In the genomic region with DNA sequence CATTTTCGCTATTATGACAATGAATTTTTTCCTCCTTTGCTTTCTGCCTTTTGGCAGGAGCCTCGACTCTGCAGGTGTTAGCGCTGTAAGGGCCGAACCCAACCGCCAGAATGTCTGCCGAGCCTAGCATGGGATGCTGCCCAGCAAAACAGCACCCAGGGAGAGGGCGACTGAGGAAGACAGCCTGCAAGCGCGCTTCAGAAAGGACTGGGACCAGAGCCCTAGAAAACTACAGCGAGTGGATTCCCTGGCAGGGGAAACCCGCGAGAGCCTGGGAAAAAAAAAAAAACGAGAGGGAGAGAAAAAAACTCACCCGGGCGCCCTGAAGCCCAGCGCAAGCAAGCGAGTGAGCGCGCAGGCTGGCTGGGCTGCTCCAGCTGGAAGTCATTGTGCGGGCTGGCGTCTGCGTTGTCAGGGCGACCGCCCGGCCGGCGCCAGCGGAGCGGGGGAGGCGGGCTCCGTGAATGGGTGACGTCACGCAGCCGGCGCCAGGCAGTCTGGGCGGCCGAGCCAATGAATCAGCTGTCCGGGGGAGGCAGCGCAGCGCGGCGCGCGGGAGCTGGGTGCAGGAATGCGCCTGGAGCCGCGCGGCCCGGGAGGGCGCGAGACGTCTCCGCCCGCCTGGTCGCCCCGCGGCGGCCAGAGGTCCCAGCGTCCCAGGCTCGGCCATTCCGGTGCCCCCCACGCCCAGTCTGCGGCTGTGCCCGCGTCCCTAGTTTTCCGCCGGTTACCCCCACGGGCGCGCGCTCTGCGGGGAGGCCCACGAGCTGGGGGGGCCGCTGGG, we compare ENCODE assay signal across 8 cellular contexts. TPM values are rescaled to one million over a fixed set of nuclear protein-coding genes. Genes with fewer than 3 reads are reported as not detected.
DNase-seq lines count a peak whose midpoint lies in the region; ATAC-seq, FAIRE-seq and TF ChIP-seq lines count a peak whose summit lies in the region.

No MANE protein-coding gene starts in this region.

- ATAC-seq in GM19035 (IDR thresholded peaks at IDR 0.05; ENCODE audit: unreplicated experiment) (peak; percentile 83), HG03196 (IDR thresholded peaks at IDR 0.05; ENCODE audit: unreplicated experiment) (peak; percentile 94)

- BruUV-seq in endothelial cell of umbilical vein (replicated peaks; lab: Mats Ljungman, UMichigan): no TSS peak

- TF ChIP-seq CTCF in AG10803 (conservative IDR thresholded peaks at IDR 0.05; ENCODE audit: low read length) (no peak), endothelial cell of umbilical vein (IDR thresholded peaks at IDR 0.05; ENCODE audit: extremely low read depth in 1 of 2, insufficient read depth in 1 of 2, low read depth in 1 of 2, low read length in 2 of 2) (no peak)

- H3K36me3 ChIP-seq in endothelial cell of umbilical vein (ENCODE audit: control insufficient read depth in 2 of 2, extremely low read depth in 1 of 2, insufficient read depth in 2 of 2, low read length in 2 of 2): no peaks in the 10 kb centered on the region

- no peak overlapping the region for H3K27ac Mint-ChIP-seq in activated CD4-positive, alpha-beta memory T cell treated with anti-CD3 and anti-CD28 coated beads, Interleukin-2, amount 10 ng/mL, durations not matched to agents 7 days and 5 days

- peak; percentile 98 for FAIRE-seq in endothelial cell of umbilical vein (lab: Jason Lieb, UNC)

- H3K4me3 Mint-ChIP-seq in activated CD4-positive, alpha-beta memory T cell treated with anti-CD3 and anti-CD28 coated beads, Interleukin-2, amount 10 ng/mL, durations not matched to agents 7 days and 5 days: peak overlapping the region; percentile 33

- no peak for TF ChIP-seq POLR2A in endothelial cell of umbilical vein (IDR thresholded peaks at IDR 0.05; ENCODE audit: low read depth, low read length)

- peak overlapping the region; percentile 53 for H3K27ac ChIP-seq in endothelial cell of umbilical vein (ENCODE audit: insufficient read depth, low read depth, low read length)

- H3K4me1 Mint-ChIP-seq in activated CD4-positive, alpha-beta memory T cell treated with anti-CD3 and anti-CD28 coated beads, Interleukin-2, amount 10 ng/mL, durations not matched to agents 7 days and 5 days: peaks cover 10% of the 10 kb centered on the region

- intact Hi-C loops in endothelial cell of umbilical vein (cut with micrococcal nuclease): loop anchor here (2.0 to 5.0 kb wide), 2 partner anchors 32 to 408 kb away; a partner anchor contains a TSS

- peak overlapping the region; percentile 68 for H3K9ac ChIP-seq in endothelial cell of umbilical vein (replicated peaks; ENCODE audit: extremely low read depth, insufficient read depth, low read length)

- H3K27me3 ChIP-seq in endothelial cell of umbilical vein (ENCODE audit: control insufficient read depth in 2 of 2, insufficient read depth in 2 of 2, low read length in 2 of 2): peaks cover 0 to 5% of the 10 kb centered on the region in 2 experiments

- H3K36me3 Mint-ChIP-seq in activated CD4-positive, alpha-beta memory T cell treated with anti-CD3 and anti-CD28 coated beads, Interleukin-2, amount 10 ng/mL, durations not matched to agents 7 days and 5 days (ENCODE audit: low read depth): no peaks in the 10 kb centered on the region

- no peaks in the 10 kb centered on the region for H3K79me2 ChIP-seq in endothelial cell of umbilical vein (ENCODE audit: control insufficient read depth, insufficient read depth, low read length)

- peak overlapping the region; percentile 83 for H3K4me2 ChIP-seq in endothelial cell of umbilical vein (ENCODE audit: insufficient read depth, low read length)

- no peaks in the 10 kb centered on the region for H3K9me3 ChIP-seq in endothelial cell of umbilical vein (replicated peaks; ENCODE audit: control insufficient read depth, insufficient read depth, low read length)

- H4K20me1 ChIP-seq in endothelial cell of umbilical vein (replicated peaks; ENCODE audit: control insufficient read depth, extremely low read depth, insufficient read depth, low read length): no peaks in the 10 kb centered on the region

- POLR2A ChIA-PET in activated CD4-positive, alpha-beta memory T cell treated with anti-CD3 and anti-CD28 coated beads, Interleukin-2, amount 10 ng/mL, durations not matched to agents 7 days and 5 days (lab: Charles Lee): no interaction called here
- POLR2A ChIA-PET in endothelial cell of umbilical vein (lab: Charles Lee): no interaction called here

- H2AFZ ChIP-seq in endothelial cell of umbilical vein (ENCODE audit: low read depth, low read length): peak overlapping the region; percentile 59

- H3K9me3 Mint-ChIP-seq in activated CD4-positive, alpha-beta memory T cell treated with anti-CD3 and anti-CD28 coated beads, Interleukin-2, amount 10 ng/mL, durations not matched to agents 7 days and 5 days: no peaks in the 10 kb centered on the region

- peak; percentile 96 for DNase-seq in AG10803 (ENCODE audit: low read depth)
- DNase-seq in NCI-H226: peak; percentile 94
- DNase-seq in activated CD4-positive, alpha-beta memory T cell treated with anti-CD3 and anti-CD28 coated beads, Interleukin-2, amount 10 ng/mL, durations not matched to agents 7 days and 5 days: peak; percentile 67
- DNase-seq in endothelial cell of umbilical vein (ENCODE audit: low read depth, low spot score): peak; percentile 96
- DNase-seq in medulla oblongata (ENCODE audit: extremely low spot score): peak; percentile 95
- DNase-seq in stimulated activated CD4-positive, alpha-beta T cell treated with anti-CD3 and anti-CD28 coated beads, TNF-alpha, amount 100 ng/mL, for 48 hours (ENCODE audit: low read depth in 3 of 3): peak; percentile 45 to 71 (median 66)

- H3K9me1 ChIP-seq in endothelial cell of umbilical vein (replicated peaks; ENCODE audit: control insufficient read depth, extremely low read depth, insufficient read depth, low read length): no peaks in the 10 kb centered on the region

- H3K4me3 ChIP-seq in AG10803 (ENCODE audit: low read length) (peak overlapping the region; percentile 84), endothelial cell of umbilical vein (replicated peaks in 1 of 3; ENCODE audit: insufficient read depth in 1 of 3, low read depth in 1 of 3, low read length in 3 of 3) (peak overlapping the region; percentile 6 to 61 (median 44))

- dilution Hi-C loops in endothelial cell of umbilical vein (cut with MboI; ENCODE audit: extremely low pct_ligation_motif_present, low sequenced_read_pairs): no loop called here

- H3K4me1 ChIP-seq in endothelial cell of umbilical vein (ENCODE audit: control insufficient read depth, extremely low read depth, insufficient read depth, low read length): peaks cover 6% of the 10 kb centered on the region

- CTCF ChIA-PET in activated CD4-positive, alpha-beta memory T cell treated with anti-CD3 and anti-CD28 coated beads, Interleukin-2, amount 10 ng/mL, durations not matched to agents 7 days and 5 days (lab: Charles Lee): no interaction called here
- CTCF ChIA-PET in endothelial cell of umbilical vein (lab: Charles Lee): interaction anchor here (1.6 kb wide), 1 partner anchor 1276 kb away, joined by 4 read pairs; no protein-coding TSS in a partner anchor

- peaks cover 20% of the 10 kb centered on the region for H3K27me3 Mint-ChIP-seq in activated CD4-positive, alpha-beta memory T cell treated with anti-CD3 and anti-CD28 coated beads, Interleukin-2, amount 10 ng/mL, durations not matched to agents 7 days and 5 days

TF ChIP-seq in endothelial cell of umbilical vein, 7 proteins besides CTCF, POLR2A, EP300 and RAD21:
- TF ChIP-seq JUN (IDR thresholded peaks at IDR 0.05; ENCODE audit: borderline replicate concordance, insufficient read depth, insufficient read length, low read depth) (peak; percentile 54), EZH2 (IDR thresholded peaks at IDR 0.05; ENCODE audit: borderline replicate concordance, low read depth, low read length, severe bottlenecking) (no peak), POLR2AphosphoS5 (IDR thresholded peaks at IDR 0.05; ENCODE audit: insufficient read depth, low read depth, low read length) (peak; percentile 58), FOS (IDR thresholded peaks at IDR 0.05; ENCODE audit: borderline replicate concordance, insufficient read depth, low read length) (peak; percentile 50), MYC (IDR thresholded peaks at IDR 0.05; ENCODE audit: low read depth, low read length) (no peak), GATA2 (IDR thresholded peaks at IDR 0.05; ENCODE audit: insufficient read depth, insufficient read length, low read depth, low read length) (no peak)
- TF ChIP-seq, protein P1, sequence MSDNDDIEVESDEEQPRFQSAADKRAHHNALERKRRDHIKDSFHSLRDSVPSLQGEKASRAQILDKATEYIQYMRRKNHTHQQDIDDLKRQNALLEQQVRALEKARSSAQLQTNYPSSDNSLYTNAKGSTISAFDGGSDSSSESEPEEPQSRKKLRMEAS (IDR thresholded peaks at IDR 0.05; ENCODE audit: insufficient read depth, insufficient read length): peak; percentile 60

RNA-seq across cellular contexts. Expression of a gene that starts 32.6 kb away (rescaled TPM):
- not detected for total RNA-seq in activated CD4-positive, alpha-beta memory T cell treated with anti-CD3 and anti-CD28 coated beads, Interleukin-2, amount 10 ng/mL, durations not matched to agents 7 days and 5 days
- not detected in 2 replicates for total RNA-seq in endothelial cell of umbilical vein
- polyA plus RNA-seq in endothelial cell of umbilical vein: not detected in 2 replicates
- not detected in 2 replicates for polyA plus RNA-seq in endothelial cell of umbilical vein (2011; cell fraction: cytosol; rRNA removed)
- not detected in 2 replicates for polyA plus RNA-seq in endothelial cell of umbilical vein (2011; cell fraction: nucleus; rRNA removed)
- polyA plus RNA-seq in endothelial cell of umbilical vein (2012): not detected in 2 replicates
- not detected in 2 replicates for polyA minus RNA-seq in endothelial cell of umbilical vein
- not detected for polyA minus RNA-seq in endothelial cell of umbilical vein (2011; cell fraction: cytosol; rRNA and poly(A)+ RNA removed)
- polyA minus RNA-seq in endothelial cell of umbilical vein (2011; cell fraction: nucleus; rRNA and poly(A)+ RNA removed): not detected in 2 replicates

Comparison
In these comparisons a context has a peak if more than half of its experiments do, and no peak if none do; other contexts are left out.
1. Peak in every context shown above with its lines: DNase-seq, ATAC-seq, H3K4me3 ChIP-seq and H3K27ac ChIP-seq.